10 cellular contexts compared by ENCODE assay signal in the genomic region with DNA sequence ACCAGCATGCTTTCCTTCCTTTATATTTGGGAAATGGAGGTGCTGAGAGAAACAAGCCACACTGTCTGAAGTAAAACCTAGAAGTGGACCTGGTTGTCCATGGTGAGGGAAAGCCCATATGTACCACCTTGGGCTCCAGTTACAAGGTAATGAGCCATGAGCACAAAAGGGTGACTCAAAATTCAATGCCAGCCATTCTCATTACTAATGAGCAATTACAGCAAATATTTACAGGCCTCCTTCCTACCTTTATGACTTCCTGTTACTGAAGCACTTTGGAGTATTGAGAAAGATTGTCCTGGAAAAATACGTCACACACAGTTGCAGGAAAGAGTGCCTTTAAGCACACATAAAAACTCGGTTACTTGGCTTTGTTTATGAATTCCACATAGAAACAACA. TPM values are rescaled to one million over a fixed set of nuclear protein-coding genes. Genes with fewer than 3 reads are reported as not detected.
DNase-seq lines count a peak whose midpoint lies in the region; ATAC-seq lines count a peak whose summit lies in the region.
"Had no signal": no experiment of that assay in that cellular context is flagged by ENCODE, and none has a peak within 500 bp of the region (broad histone marks: within the 10 kb centered on the region; RNA-seq: fewer than 3 reads in every experiment).

No MANE protein-coding gene starts in this region.

- no peak for ATAC-seq in GM18870 (IDR thresholded peaks at IDR 0.05; ENCODE audit: unreplicated experiment)
- no peak for ATAC-seq in HG03565 (IDR thresholded peaks at IDR 0.05; ENCODE audit: unreplicated experiment)

- peaks cover 6% of the 10 kb centered on the region; the same call in 1 of the 2 replicates for H3K27me3 ChIP-seq in H7 (ENCODE audit: control insufficient read depth, insufficient read depth, low read length)

- no peak overlapping the region for H3K4me3 ChIP-seq in H7 (ENCODE audit: insufficient read depth, low read depth, low read length)

- H3K36me3 ChIP-seq in H7 (replicated peaks; ENCODE audit: control insufficient read depth, insufficient read depth, low read length): no peaks in the 10 kb centered on the region

- DNase-seq in A172 (ENCODE audit: low spot score): peak; percentile 54
- peak; percentile 58 for DNase-seq in NCI-H1092 (lab: John Stamatoyannopoulos, UW)
- DNase-seq in amniotic epithelial cell (ENCODE audit: low read depth): peak; percentile 73
- peak; percentile 51 for DNase-seq in left kidney (ENCODE audit: low read depth, low spot score)
- DNase-seq in effector CD4-positive, alpha-beta T cell: no peak
- no peak for DNase-seq in H7
- DNase-seq: activated CD4-positive, CD25-positive, alpha-beta regulatory T cell; NCI-H187 had no signal

RNA-seq across cellular contexts. Expression of gene EPAS1, which starts 9.1 kb away (rescaled TPM):
- total RNA-seq in A172 (2014; rRNA removed; shearing (Covaris generic)): 8.0 and 14.0 TPM in 2 replicates
- total RNA-seq in H7 (2014; rRNA removed; shearing (Covaris generic)): 0.94 and 2.2 TPM in 2 replicates

Comparison
In these comparisons a context has a peak if more than half of its experiments do, and no peak if none do; other contexts are left out.
1. DNase-seq: peak in A172 (single experiment), NCI-H1092 (single experiment), amniotic epithelial cell (single experiment) and left kidney (single experiment); none in effector CD4-positive, alpha-beta T cell (single experiment) and H7 (single experiment).